ENCODE assay signal across 8 cellular contexts in genomic region chr6:42889815-42890214, GRCh38. TPM values are rescaled to one million over a fixed set of nuclear protein-coding genes. Genes with fewer than 3 reads are reported as not detected.
DNase-seq lines count a peak whose midpoint lies in the region; ATAC-seq, FAIRE-seq and TF ChIP-seq lines count a peak whose summit lies in the region.

No MANE protein-coding gene starts in this region.

- no peak for TF ChIP-seq POLR2A in transverse colon (IDR thresholded peaks at IDR 0.05)

- H3K4me1 Mint-ChIP-seq in activated naive CD4-positive, alpha-beta T cell treated with anti-CD3 and anti-CD28 coated beads for 36 hours (ENCODE audit: low read depth): peaks cover 33% of the 10 kb centered on the region
- H3K4me1 Mint-ChIP-seq in activated T-helper 17 cell treated with anti-CD3 and anti-CD28 coated beads, Interleukin-2, amount 50 U/mL, for 72 hours: no peaks in the 10 kb centered on the region

- intact Hi-C loops in activated naive CD4-positive, alpha-beta T cell treated with anti-CD3 and anti-CD28 coated beads for 36 hours (cut with micrococcal nuclease): loop anchor here (1.0 to 5.0 kb wide), 6 partner anchors 11 to 673 kb away; partner anchors contain the start of genes CNPY3, MRPS10, RPL7L1 and TBCC
- intact Hi-C loops in transverse colon (cut with DNase I; ENCODE audit: low total_unique reads): no loop called here

- TF ChIP-seq EP300 in transverse colon (IDR thresholded peaks at IDR 0.05; ENCODE audit: low read depth): no peak

- 52% methylated on average over 4 of the region's 4 CpGs for WGBS in transverse colon (ENCODE audit: low coverage in 1 of 2), 2 donors

- H3K36me3 Mint-ChIP-seq in activated naive CD4-positive, alpha-beta T cell treated with anti-CD3 and anti-CD28 coated beads for 36 hours (ENCODE audit: low read depth): peaks cover 29% of the 10 kb centered on the region
- peaks cover 56% of the 10 kb centered on the region for H3K36me3 Mint-ChIP-seq in activated T-helper 17 cell treated with anti-CD3 and anti-CD28 coated beads, Interleukin-2, amount 50 U/mL, for 72 hours (ENCODE audit: low read depth)

- H3K4me3 Mint-ChIP-seq in activated naive CD4-positive, alpha-beta T cell treated with anti-CD3 and anti-CD28 coated beads for 36 hours: peak overlapping the region; percentile 82
- peak overlapping the region; percentile 92 for H3K4me3 Mint-ChIP-seq in activated T-helper 17 cell treated with anti-CD3 and anti-CD28 coated beads, Interleukin-2, amount 50 U/mL, for 72 hours

- H3K4me3 ChIP-seq in iPS-20b (ENCODE audit: low read length) (peak overlapping the region; percentile 83), transverse colon (peak overlapping the region in 3 of 4 donors; percentile 69 to 86 (median 85))

- CTCF ChIA-PET in activated naive CD4-positive, alpha-beta T cell treated with anti-CD3 and anti-CD28 coated beads for 36 hours (lab: Charles Lee): interaction anchor here (0.9 to 1.2 kb wide), 2 partner anchors 42 to 675 kb away, joined by 3 read pairs; no protein-coding TSS in a partner anchor

- H3K4me1 ChIP-seq in iPS-20b (ENCODE audit: insufficient read depth, low read length): no peaks in the 10 kb centered on the region
- H3K4me1 ChIP-seq in transverse colon: peaks cover 7 to 16% (median 8%) of the 10 kb centered on the region in 4 donors

- no peaks in the 10 kb centered on the region for H3K27me3 Mint-ChIP-seq in activated naive CD4-positive, alpha-beta T cell treated with anti-CD3 and anti-CD28 coated beads for 36 hours (ENCODE audit: low read depth)
- H3K27me3 Mint-ChIP-seq in activated T-helper 17 cell treated with anti-CD3 and anti-CD28 coated beads, Interleukin-2, amount 50 U/mL, for 72 hours: no peaks in the 10 kb centered on the region

- peak overlapping the region; percentile 95 for H3K9ac ChIP-seq in iPS-20b (ENCODE audit: low read depth, low read length)

- H3K36me3 ChIP-seq in iPS-20b (ENCODE audit: insufficient read depth, low read depth, low read length) (peaks cover 33% of the 10 kb centered on the region), transverse colon (peaks cover 0 to 14% (median 7%) of the 10 kb centered on the region in 4 donors)

- no peak for TF ChIP-seq CTCF in transverse colon (IDR thresholded peaks at IDR 0.05)

- no peaks in the 10 kb centered on the region for H3K9me3 Mint-ChIP-seq in activated naive CD4-positive, alpha-beta T cell treated with anti-CD3 and anti-CD28 coated beads for 36 hours
- H3K9me3 Mint-ChIP-seq in activated T-helper 17 cell treated with anti-CD3 and anti-CD28 coated beads, Interleukin-2, amount 50 U/mL, for 72 hours: no peaks in the 10 kb centered on the region

- peak overlapping the region; percentile 95 for H3K27ac Mint-ChIP-seq in activated naive CD4-positive, alpha-beta T cell treated with anti-CD3 and anti-CD28 coated beads for 36 hours
- H3K27ac Mint-ChIP-seq in activated T-helper 17 cell treated with anti-CD3 and anti-CD28 coated beads, Interleukin-2, amount 50 U/mL, for 72 hours: peak overlapping the region; percentile 88

- DNase-seq in activated naive CD4-positive, alpha-beta T cell treated with anti-CD3 and anti-CD28 coated beads for 36 hours: peak; percentile 43
- no peak for DNase-seq in activated naive CD4-positive, alpha-beta T cell treated with Interleukin-2 at 50 U/mL for 16 hours
- DNase-seq in transverse colon (no peak), AG08396 (ENCODE audit: low spot score) (no peak), GM19239 (ENCODE audit: insufficient read length, low spot score) (no peak)

- H3K27me3 ChIP-seq in iPS-20b (ENCODE audit: insufficient read depth, low read length) (no peaks in the 10 kb centered on the region), transverse colon (no peaks in the 10 kb centered on the region)

- H3K9me3 ChIP-seq in iPS-20b (ENCODE audit: insufficient read depth, low read depth, low read length) (no peaks in the 10 kb centered on the region), transverse colon (no peaks in the 10 kb centered on the region)

- in situ Hi-C loops in transverse colon (cut with MboI; ENCODE audit: low pct_ligation_motif_present in 1 of 4, low pct_unique_long_range_greater_than_20kb in 1 of 4, low sequenced_read_pairs in 3 of 4): loop anchor here in 1 of 4 donors (25.0 kb wide), 1 partner anchor 153 kb away; the partner anchor contains the start of gene TBCC

- H3K27ac ChIP-seq in iPS-20b (ENCODE audit: low read length): peak overlapping the region; percentile 93
- peak overlapping the region; percentile 93 to 96 (median 93) for H3K27ac ChIP-seq in transverse colon

- peak; percentile 13 for ATAC-seq in activated T-helper 17 cell treated with anti-CD3 and anti-CD28 coated beads, Interleukin-2, amount 50 U/mL, for 72 hours (replicated peaks)
- ATAC-seq in HG03097 (IDR thresholded peaks at IDR 0.05; ENCODE audit: low FRiP score, unreplicated experiment): no peak

- FAIRE-seq in GM19239 (lab: Jason Lieb, UNC): no peak

RNA-seq across cellular contexts. Expression of gene RPL7L1, which starts 10.4 kb away (rescaled TPM):
- total RNA-seq in activated naive CD4-positive, alpha-beta T cell treated with anti-CD3 and anti-CD28 coated beads for 36 hours: 100 to 1,000 TPM in 1 of 2 experiments, 10 to 100 TPM in 1; 99.0 to 101 TPM
- total RNA-seq in activated T-helper 17 cell treated with anti-CD3 and anti-CD28 coated beads, Interleukin-2, amount 50 U/mL, for 72 hours: 100 to 1,000 TPM; 116 to 150 TPM
- 10 to 100 TPM; 27.3 to 57.1 (median 43.4) TPM for total RNA-seq in transverse colon

RNA-seq across cellular contexts. Expression of gene PTCRA, which starts 26.0 kb away (rescaled TPM):
- not detected for total RNA-seq in activated naive CD4-positive, alpha-beta T cell treated with anti-CD3 and anti-CD28 coated beads for 36 hours
- total RNA-seq in activated T-helper 17 cell treated with anti-CD3 and anti-CD28 coated beads, Interleukin-2, amount 50 U/mL, for 72 hours: not detected
- total RNA-seq in transverse colon: not detected

RNA-seq across cellular contexts. Expression of gene CNPY3, which starts 39.5 kb away (rescaled TPM):
- 10 to 100 TPM; 37.6 to 41.0 TPM for total RNA-seq in activated naive CD4-positive, alpha-beta T cell treated with anti-CD3 and anti-CD28 coated beads for 36 hours
- 10 to 100 TPM; 28.5 to 30.5 TPM for total RNA-seq in activated T-helper 17 cell treated with anti-CD3 and anti-CD28 coated beads, Interleukin-2, amount 50 U/mL, for 72 hours
- total RNA-seq in transverse colon: 10 to 100 TPM; 10.3 to 24.4 (median 21.0) TPM
